ENCODE assay signal across 2 cellular contexts in the genomic region with DNA sequence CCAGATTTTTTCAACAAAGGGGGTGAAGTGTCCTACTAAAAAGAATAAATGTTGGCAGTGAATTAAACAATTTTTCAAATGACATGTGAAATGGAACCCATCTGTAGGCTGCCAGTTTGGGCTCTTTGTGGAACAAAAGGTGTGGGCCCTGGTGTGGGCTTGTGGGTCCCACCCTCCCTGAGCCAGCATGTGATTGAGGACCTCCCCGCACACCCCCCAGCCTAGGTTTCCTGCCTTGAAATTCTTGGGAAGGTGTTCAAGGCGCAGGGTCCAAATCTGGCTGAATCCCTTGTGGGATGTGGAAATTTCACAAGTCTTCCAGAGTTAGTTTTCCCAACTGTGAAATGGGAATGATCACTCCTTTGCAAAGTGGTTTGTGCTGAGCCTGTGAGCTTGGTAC.
TF ChIP-seq lines count a peak whose summit lies in the region.

No MANE protein-coding gene starts in this region.

TF ChIP-seq in A549, 52 proteins besides CTCF, POLR2A, EP300 and RAD21:
- TF ChIP-seq CHD2 (IDR thresholded peaks at IDR 0.05; ENCODE audit: low read length, partially characterized antibody): no peak
- TF ChIP-seq MYC (IDR thresholded peaks at IDR 0.05; ENCODE audit: borderline replicate concordance, low read length): no peak

TF ChIP-seq in K562, 482 proteins besides CTCF, POLR2A, EP300 and RAD21:
- no peak for TF ChIP-seq ZNF316 (IDR thresholded peaks at IDR 0.05)
- TF ChIP-seq RBFOX2 (IDR thresholded peaks at IDR 0.05; ENCODE audit: low read depth, low read length): peak; percentile 3; the same call in 1 of the 2 replicates
